In genomic region chr14:73460691-73461127, GRCh38 we compare ENCODE assay signal across 10 cellular contexts. TPM values are rescaled to one million over a fixed set of nuclear protein-coding genes. Genes with fewer than 3 reads are reported as not detected.
DNase-seq lines count a peak whose midpoint lies in the region; ATAC-seq and TF ChIP-seq lines count a peak whose summit lies in the region.
"Had no signal": no experiment of that assay in that cellular context is flagged by ENCODE, and none has a peak within 500 bp of the region (broad histone marks: within the 10 kb centered on the region; RNA-seq: fewer than 3 reads in every experiment).

No MANE protein-coding gene starts in this region.

- no peaks in the 10 kb centered on the region for H3K9me2 ChIP-seq in Karpas-422 (replicated peaks; ENCODE audit: insufficient read depth, low read length)

- no peak overlapping the region for H3K9ac ChIP-seq in Karpas-422 (ENCODE audit: low read length)

- peaks cover 48% of the 10 kb centered on the region for H3K4me1 Mint-ChIP-seq in CD4-positive, alpha-beta T cell (ENCODE audit: low read depth)
- H3K4me1 Mint-ChIP-seq in activated T-helper 2 cell treated with anti-CD3 and anti-CD28 coated beads, Interferon-gamma antibody, Interleukin-2, Interleukin-4, amounts not matched to agents 10 μg/mL and 5 μg/mL and 100 μg/mL, durations not matched to agents 14 hours and 24 hours and 36 hours (ENCODE audit: low read depth), result peaks cover 49% of the 10 kb centered on the region

- no peaks in the 10 kb centered on the region for H3K9me3 ChIP-seq in CD4-positive, alpha-beta T cell (ENCODE audit: control insufficient read depth, low read length)
- H3K9me3 ChIP-seq in Karpas-422 (ENCODE audit: low read length), result no peaks in the 10 kb centered on the region

- H3K27me3 ChIP-seq in CD4-positive, alpha-beta T cell (ENCODE audit: control insufficient read depth, insufficient read depth, low read length), result no peaks in the 10 kb centered on the region
- no peaks in the 10 kb centered on the region for H3K27me3 ChIP-seq in Karpas-422 (ENCODE audit: low read length)

- no peak overlapping the region for H3K27ac ChIP-seq in CD4-positive, alpha-beta T cell (ENCODE audit: low read depth, low read length)
- no peak overlapping the region for H3K27ac ChIP-seq in Karpas-422 (ENCODE audit: low read length)

- no peak overlapping the region for H2AFZ ChIP-seq in Karpas-422 (ENCODE audit: low read length)

- no peaks in the 10 kb centered on the region for H3K9me3 Mint-ChIP-seq in CD4-positive, alpha-beta T cell
- H3K9me3 Mint-ChIP-seq in activated T-helper 2 cell treated with anti-CD3 and anti-CD28 coated beads, Interferon-gamma antibody, Interleukin-2, Interleukin-4, amounts not matched to agents 10 μg/mL and 5 μg/mL and 100 μg/mL, durations not matched to agents 14 hours and 24 hours and 36 hours, result no peaks in the 10 kb centered on the region
- H3K9me3 Mint-ChIP-seq: central memory CD8-positive, alpha-beta T cell had no signal

- H3K4me2 ChIP-seq in Karpas-422 (ENCODE audit: low read depth, low read length, poor library complexity, severe bottlenecking), result no peak overlapping the region

- TF ChIP-seq CTCF in CD4-positive, alpha-beta T cell (IDR thresholded peaks at IDR 0.05), result no peak

- POLR2A ChIA-PET in CD4-positive, alpha-beta T cell (lab: Charles Lee), result interaction anchor here (0.7 to 4.3 kb wide), 2 partner anchors 30 kb away, joined by 3 to 51 read pairs; partner anchors contain the start of gene RIOX1

- no peak overlapping the region for H3K4me3 ChIP-seq in Karpas-422 (ENCODE audit: low read length)

- CTCF ChIA-PET in CD4-positive, alpha-beta T cell (lab: Charles Lee), result interaction anchor here (1.5 kb wide), 1 partner anchor 11 kb away, joined by 5 read pairs; no protein-coding TSS in a partner anchor

- no peaks in the 10 kb centered on the region for H3K36me3 ChIP-seq in Karpas-422 (ENCODE audit: insufficient read depth, low read length)

- no peaks in the 10 kb centered on the region for H3K27me3 Mint-ChIP-seq in CD4-positive, alpha-beta T cell
- H3K27me3 Mint-ChIP-seq in activated T-helper 2 cell treated with anti-CD3 and anti-CD28 coated beads, Interferon-gamma antibody, Interleukin-2, Interleukin-4, amounts not matched to agents 10 μg/mL and 5 μg/mL and 100 μg/mL, durations not matched to agents 14 hours and 24 hours and 36 hours (ENCODE audit: low read depth), result no peaks in the 10 kb centered on the region
- H3K27me3 Mint-ChIP-seq: central memory CD8-positive, alpha-beta T cell had no signal

- H3K27ac Mint-ChIP-seq in CD4-positive, alpha-beta T cell, result no peak overlapping the region
- H3K27ac Mint-ChIP-seq in activated T-helper 2 cell treated with anti-CD3 and anti-CD28 coated beads, Interferon-gamma antibody, Interleukin-2, Interleukin-4, amounts not matched to agents 10 μg/mL and 5 μg/mL and 100 μg/mL, durations not matched to agents 14 hours and 24 hours and 36 hours, result no peak overlapping the region

- H3K4me1 ChIP-seq in Karpas-422 (ENCODE audit: low read length), result peaks cover 63% of the 10 kb centered on the region

- peak overlapping the region; percentile 13 for H3K4me3 Mint-ChIP-seq in CD4-positive, alpha-beta T cell
- H3K4me3 Mint-ChIP-seq in activated T-helper 2 cell treated with anti-CD3 and anti-CD28 coated beads, Interferon-gamma antibody, Interleukin-2, Interleukin-4, amounts not matched to agents 10 μg/mL and 5 μg/mL and 100 μg/mL, durations not matched to agents 14 hours and 24 hours and 36 hours (ENCODE audit: low read depth), result peak overlapping the region; percentile 14
- H3K4me3 Mint-ChIP-seq: central memory CD8-positive, alpha-beta T cell had no signal

- intact Hi-C loops in CD4-positive, alpha-beta T cell (cut with DNase I, micrococcal nuclease), result loop anchor here in 1 of 2 experiments (2.0 kb wide), 1 partner anchor 28 kb away; no protein-coding TSS in a partner anchor
- intact Hi-C loops in activated T-helper 2 cell treated with anti-CD3 and anti-CD28 coated beads, Interferon-gamma antibody, Interleukin-2, Interleukin-4, amounts not matched to agents 10 μg/mL and 5 μg/mL and 100 μg/mL, durations not matched to agents 14 hours and 24 hours and 36 hours (cut with micrococcal nuclease), result no loop called here

- peaks cover 21% of the 10 kb centered on the region for H3K79me2 ChIP-seq in Karpas-422 (ENCODE audit: low read length)

- no peak for ATAC-seq in CD4-positive, alpha-beta T cell (ENCODE audit: poor library complexity)
- ATAC-seq in HG02588 (IDR thresholded peaks at IDR 0.05; ENCODE audit: unreplicated experiment), result no peak
- no peak for ATAC-seq in GM21360 (IDR thresholded peaks at IDR 0.05; ENCODE audit: unreplicated experiment)
- ATAC-seq in HG02885 (IDR thresholded peaks at IDR 0.05; ENCODE audit: poor library complexity, unreplicated experiment), result no peak

- peaks cover 18% of the 10 kb centered on the region; the same call in 1 of the 2 replicates for H4K20me1 ChIP-seq in Karpas-422 (ENCODE audit: insufficient read depth, low read depth, low read length)

- DNase-seq in CD4-positive, alpha-beta T cell, result no peak
- DNase-seq in Karpas-422, result peak; percentile 72
- no peak for DNase-seq in activated T-helper 2 cell treated with anti-CD3 and anti-CD28 coated beads, Interferon-gamma antibody, Interleukin-2, Interleukin-4, amounts not matched to agents 10 μg/mL and 5 μg/mL and 100 μg/mL, durations not matched to agents 14 hours and 24 hours and 36 hours (ENCODE audit: low spot score)
- peak; percentile 65 for DNase-seq in left kidney (ENCODE audit: low read depth, low spot score)
- no peak for DNase-seq in NOMO-1 treated with DMSO at 0.1 percent for 48 hours (lab: John Stamatoyannopoulos, UW; ENCODE audit: unreplicated experiment)
- DNase-seq: activated CD4-positive, alpha-beta T cell treated with anti-CD3 and anti-CD28 coated beads for 1 hour had no signal

- H3K36me3 Mint-ChIP-seq in CD4-positive, alpha-beta T cell (ENCODE audit: low read depth), result peaks cover 13% of the 10 kb centered on the region
- H3K36me3 Mint-ChIP-seq in activated T-helper 2 cell treated with anti-CD3 and anti-CD28 coated beads, Interferon-gamma antibody, Interleukin-2, Interleukin-4, amounts not matched to agents 10 μg/mL and 5 μg/mL and 100 μg/mL, durations not matched to agents 14 hours and 24 hours and 36 hours (ENCODE audit: low read depth), result peaks cover 4% of the 10 kb centered on the region

RNA-seq across cellular contexts. Expression of gene NUMB, which starts 2.4 kb away (rescaled TPM):
- total RNA-seq in CD4-positive, alpha-beta T cell, result 10 to 100 TPM; 27.9 to 31.5 TPM
- total RNA-seq in Karpas-422 (2014; rRNA removed; shearing (Covaris generic); ENCODE audit: low replicate concordance), result 36.0 and 41.1 TPM in 2 replicates
- 52.4 and 66.1 TPM in 2 replicates for total RNA-seq in activated T-helper 2 cell treated with anti-CD3 and anti-CD28 coated beads, Interferon-gamma antibody, Interleukin-2, Interleukin-4, amounts not matched to agents 10 μg/mL and 5 μg/mL and 100 μg/mL, durations not matched to agents 14 hours and 24 hours and 36 hours

RNA-seq across cellular contexts. Expression of gene RIOX1, which starts 30.0 kb away (rescaled TPM):
- 10 to 100 TPM; 26.7 to 28.5 TPM for total RNA-seq in CD4-positive, alpha-beta T cell
- total RNA-seq in Karpas-422 (2014; rRNA removed; shearing (Covaris generic); ENCODE audit: low replicate concordance), result 23.1 and 36.8 TPM in 2 replicates
- total RNA-seq in activated T-helper 2 cell treated with anti-CD3 and anti-CD28 coated beads, Interferon-gamma antibody, Interleukin-2, Interleukin-4, amounts not matched to agents 10 μg/mL and 5 μg/mL and 100 μg/mL, durations not matched to agents 14 hours and 24 hours and 36 hours, result 22.0 and 24.1 TPM in 2 replicates

Comparison
In these comparisons a context has a peak if more than half of its experiments do, and no peak if none do; other contexts are left out.
1. DNase-seq: peak in Karpas-422 (single experiment) and left kidney (single experiment); none in CD4-positive, alpha-beta T cell (0 of 10), activated T-helper 2 cell treated with anti-CD3 and anti-CD28 coated beads, Interferon-gamma antibody, Interleukin-2, Interleukin-4, amounts not matched to agents 10 μg/mL and 5 μg/mL and 100 μg/mL, durations not matched to agents 14 hours and 24 hours and 36 hours (single experiment) and NOMO-1 treated with DMSO at 0.1 percent for 48 hours (single experiment).